8 cellular contexts compared by ENCODE assay signal in the genomic region with DNA sequence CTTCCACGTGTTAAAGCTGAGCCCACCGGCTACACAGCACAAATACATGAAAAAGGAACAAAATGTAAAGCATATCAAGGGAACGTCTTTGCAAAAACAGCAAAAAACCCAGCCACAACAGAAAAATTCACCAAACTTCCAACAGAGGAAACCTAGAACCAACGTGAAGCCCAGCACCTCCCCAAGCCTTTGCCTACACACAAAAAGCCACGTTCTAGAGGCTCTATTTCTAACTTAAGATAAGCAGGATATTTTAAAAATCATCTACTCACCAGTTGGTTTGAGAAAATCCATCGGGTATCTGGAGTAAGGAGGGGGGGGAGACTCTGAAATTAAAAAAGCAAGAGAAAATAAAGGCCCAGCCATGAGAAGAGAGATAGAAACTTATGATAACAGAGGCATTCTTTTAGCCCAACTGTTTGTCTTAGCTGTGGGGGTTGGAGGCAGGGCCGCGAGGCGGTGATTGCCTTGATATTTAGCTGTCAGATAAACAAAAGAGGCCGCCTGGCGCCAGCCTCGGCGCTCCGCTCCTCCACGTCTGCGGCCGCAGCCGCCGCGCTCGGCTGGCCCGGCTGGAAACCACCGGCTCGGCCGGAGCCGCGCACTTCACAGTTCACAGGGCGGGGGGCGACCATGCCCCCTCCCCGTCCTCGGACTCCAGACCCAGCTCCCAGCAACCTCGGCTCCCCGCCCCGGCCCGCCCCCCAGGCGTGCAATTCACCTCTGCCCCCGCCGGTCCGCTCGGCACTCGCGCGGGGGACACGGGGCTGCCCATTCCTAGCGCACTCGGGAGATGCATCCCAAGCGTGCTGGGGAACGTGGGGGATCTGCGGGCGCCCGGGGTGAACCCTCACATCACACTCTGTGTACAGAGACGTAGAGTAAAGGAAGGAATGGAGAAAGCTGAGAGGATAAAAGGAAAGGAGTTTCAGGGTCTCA. TPM values are rescaled to one million over a fixed set of nuclear protein-coding genes. Genes with fewer than 3 reads are reported as not detected.
A peak's percentile ranks its signal among the peaks of the same experiment; 100 is the strongest.
DNase-seq lines count a peak whose midpoint lies in the region; ATAC-seq and TF ChIP-seq lines count a peak whose summit lies in the region.

No MANE protein-coding gene starts in this region.

- peak overlapping the region; percentile 50 to 78 for H3K4me3 ChIP-seq in DND-41 (ENCODE audit: low read depth in 1 of 2, low read length in 2 of 2)

- peaks cover 47% of the 10 kb centered on the region for H3K27me3 ChIP-seq in DND-41 (ENCODE audit: insufficient read depth, low read length, poor library complexity)

- H3K36me3 Mint-ChIP-seq in IgD-negative memory B cell, result no peaks in the 10 kb centered on the region
- H3K36me3 Mint-ChIP-seq in T-helper 17 cell (ENCODE audit: low read depth), result peaks cover 6% of the 10 kb centered on the region
- peaks cover 91% of the 10 kb centered on the region for H3K36me3 Mint-ChIP-seq in stimulated activated effector memory CD8-positive, alpha-beta T cell treated with anti-CD3 and anti-CD28 coated beads, Interleukin-12 subunit alpha, Interleukin-12 subunit beta, amount 100 ng/mL, for 72 hours

- H3K4me1 Mint-ChIP-seq in IgD-negative memory B cell (peaks cover 32 to 44% (median 43%) of the 10 kb centered on the region in 3 donors), T-helper 17 cell (peaks cover 49% of the 10 kb centered on the region)
- peaks cover 54% of the 10 kb centered on the region for H3K4me1 Mint-ChIP-seq in stimulated activated effector memory CD8-positive, alpha-beta T cell treated with anti-CD3 and anti-CD28 coated beads, Interleukin-12 subunit alpha, Interleukin-12 subunit beta, amount 100 ng/mL, for 72 hours

- peak overlapping the region; percentile 93 to 99 (median 94) for H3K27ac Mint-ChIP-seq in IgD-negative memory B cell
- peak overlapping the region; percentile 96 for H3K27ac Mint-ChIP-seq in T-helper 17 cell
- H3K27ac Mint-ChIP-seq in stimulated activated effector memory CD8-positive, alpha-beta T cell treated with anti-CD3 and anti-CD28 coated beads, Interleukin-12 subunit alpha, Interleukin-12 subunit beta, amount 100 ng/mL, for 72 hours, result peak overlapping the region; percentile 90

- H3K27me3 Mint-ChIP-seq in IgD-negative memory B cell (peaks cover 2% of the 10 kb centered on the region), T-helper 17 cell (no peaks in the 10 kb centered on the region)

- DNase-seq in DND-41 (peak; percentile 60), T-helper 17 cell (peak; percentile 42 to 45 (median 44)), caudate nucleus (lab: John Stamatoyannopoulos, UW) (peak in 18 of 61 donors; percentile 20 to 77 (median 51)), kidney glomerular epithelial cell (lab: John Stamatoyannopoulos, UW) (peak; percentile 82)
- DNase-seq in stimulated activated effector memory CD8-positive, alpha-beta T cell treated with anti-CD3 and anti-CD28 coated beads, Interleukin-12 subunit alpha, Interleukin-12 subunit beta, amount 100 ng/mL, for 72 hours (ENCODE audit: low spot score in 2 of 2), result no peak

- H3K79me2 ChIP-seq in DND-41 (ENCODE audit: insufficient read depth, low read length), result peaks cover 15% of the 10 kb centered on the region

- H3K36me3 ChIP-seq in DND-41 (ENCODE audit: insufficient read depth, low read length), result no peaks in the 10 kb centered on the region; the same call in 1 of the 2 replicates

- no peaks in the 10 kb centered on the region for H3K9me3 Mint-ChIP-seq in IgD-negative memory B cell
- H3K9me3 Mint-ChIP-seq in stimulated activated effector memory CD8-positive, alpha-beta T cell treated with anti-CD3 and anti-CD28 coated beads, Interleukin-12 subunit alpha, Interleukin-12 subunit beta, amount 100 ng/mL, for 72 hours, result no peaks in the 10 kb centered on the region

- peak overlapping the region; percentile 59 for H3K9ac ChIP-seq in DND-41 (ENCODE audit: low read depth, low read length)

- H3K4me3 Mint-ChIP-seq in IgD-negative memory B cell, result peak overlapping the region; percentile 90 to 100 (median 96)
- H3K4me3 Mint-ChIP-seq in T-helper 17 cell, result peak overlapping the region; percentile 95
- peak overlapping the region; percentile 91 for H3K4me3 Mint-ChIP-seq in stimulated activated effector memory CD8-positive, alpha-beta T cell treated with anti-CD3 and anti-CD28 coated beads, Interleukin-12 subunit alpha, Interleukin-12 subunit beta, amount 100 ng/mL, for 72 hours

- H2AFZ ChIP-seq in DND-41 (ENCODE audit: low read depth, low read length), result peak overlapping the region; percentile 49; the same call in 1 of the 2 replicates

- peaks cover 42% of the 10 kb centered on the region for H4K20me1 ChIP-seq in DND-41 (ENCODE audit: insufficient read depth, low read length)

- H3K9me3 ChIP-seq in DND-41 (ENCODE audit: insufficient read depth, low read length, severe bottlenecking), result no peaks in the 10 kb centered on the region
- no peaks in the 10 kb centered on the region for H3K9me3 ChIP-seq in T-helper 17 cell (ENCODE audit: control insufficient read depth, low read length, poor library complexity, severe bottlenecking)

- H3K4me1 ChIP-seq in DND-41 (ENCODE audit: insufficient read depth, low read length), result peaks cover 77% of the 10 kb centered on the region

- peak overlapping the region; percentile 98 for H3K4me2 ChIP-seq in DND-41 (ENCODE audit: insufficient read depth, low read length)

- peak overlapping the region; percentile 61; the same call in 1 of the 2 replicates for H3K27ac ChIP-seq in DND-41 (ENCODE audit: low read length)
- peak overlapping the region; percentile 76 for H3K27ac ChIP-seq in caudate nucleus (ENCODE audit: low read depth, low read length)

- no peak for TF ChIP-seq CTCF in DND-41 (IDR thresholded peaks at IDR 0.05; ENCODE audit: borderline replicate concordance, extremely low read depth, low read length, poor library complexity, severe bottlenecking)

- ATAC-seq in DND-41 (ENCODE audit: insufficient read depth, low read depth) (peak; percentile 48), T-helper 17 cell (peak; percentile 14), GM21717 (IDR thresholded peaks at IDR 0.05; ENCODE audit: unreplicated experiment) (no peak), HG03280 (IDR thresholded peaks at IDR 0.05; ENCODE audit: unreplicated experiment) (no peak)
- no peak for ATAC-seq in stimulated activated effector memory CD8-positive, alpha-beta T cell treated with anti-CD3 and anti-CD28 coated beads, Interleukin-12 subunit alpha, Interleukin-12 subunit beta, amount 100 ng/mL, for 72 hours

RNA-seq across cellular contexts. Expression of a gene that starts 2.4 kb away (rescaled TPM):
- polyA plus RNA-seq in IgD-negative memory B cell, result 0.48 TPM
- 100 to 1,000 TPM; 161 to 181 TPM for total RNA-seq in T-helper 17 cell

Comparison
In these comparisons a context has a peak if more than half of its experiments do, and no peak if none do; other contexts are left out.
1. ATAC-seq: peak in DND-41 (single experiment) and T-helper 17 cell (single experiment); none in stimulated activated effector memory CD8-positive, alpha-beta T cell treated with anti-CD3 and anti-CD28 coated beads, Interleukin-12 subunit alpha, Interleukin-12 subunit beta, amount 100 ng/mL, for 72 hours (single experiment), GM21717 (single experiment) and HG03280 (single experiment).
2. DNase-seq: peak in DND-41 (single experiment), T-helper 17 cell (3 of 3) and kidney glomerular epithelial cell (single experiment); none in stimulated activated effector memory CD8-positive, alpha-beta T cell treated with anti-CD3 and anti-CD28 coated beads, Interleukin-12 subunit alpha, Interleukin-12 subunit beta, amount 100 ng/mL, for 72 hours (0 of 2).
3. Peak in every context shown above with its lines, with median percentiles within 50 percentile points of each other: H3K27ac Mint-ChIP-seq and H3K4me3 Mint-ChIP-seq.